In the genomic region with DNA sequence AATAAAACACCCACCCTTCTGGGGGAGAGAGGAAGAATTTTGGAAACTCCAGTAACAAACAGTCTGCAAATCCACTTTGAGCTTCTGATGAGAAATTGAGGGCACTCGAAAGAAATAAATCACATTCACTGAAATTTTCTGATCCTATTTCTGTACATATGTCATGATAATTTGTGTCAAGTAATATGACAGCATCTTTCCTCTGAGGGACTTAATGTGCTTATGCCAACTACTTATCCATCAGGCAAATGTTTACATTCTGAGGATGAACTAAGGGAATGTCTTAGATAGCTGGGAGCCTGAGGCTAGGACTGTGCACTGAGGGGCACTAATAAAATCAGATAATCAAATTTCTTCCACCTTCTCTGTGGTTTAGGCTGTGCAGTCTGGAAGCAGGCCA, we compare ENCODE assay signal across 8 cellular contexts.
"Had no signal": no experiment of that assay in that cellular context is flagged by ENCODE, and none has a peak within 500 bp of the region (broad histone marks: within the 10 kb centered on the region; RNA-seq: fewer than 3 reads in every experiment).

No MANE protein-coding gene starts in this region.

- H3K9ac ChIP-seq: GM23248 had no signal

- H3K4me2 ChIP-seq: GM23338 had no signal

- H3K4me3 ChIP-seq: GM23248, GM23338, HAP-1 had no signal

- DNase-seq: GM23248, GOT3, H7, H9, HCEC 1CT, HFFc6 had no signal

- H3K4me1 ChIP-seq: HAP-1 had no signal

- H3K9me3 ChIP-seq: HAP-1 had no signal

- H2AFZ ChIP-seq: GM23248, GM23338 had no signal

- H3K27ac ChIP-seq: GM23248 had no signal

- H3K36me3 ChIP-seq: HAP-1 had no signal
